ENCODE assay signal across 9 cellular contexts in genomic region chr4:94577136-94577535, GRCh38.
DNase-seq lines count a peak whose midpoint lies in the region; ATAC-seq and TF ChIP-seq lines count a peak whose summit lies in the region.
"Had no signal": no experiment of that assay in that cellular context is flagged by ENCODE, and none has a peak within 500 bp of the region (broad histone marks: within the 10 kb centered on the region; RNA-seq: fewer than 3 reads in every experiment).

No MANE protein-coding gene starts in this region.

- H3K27ac ChIP-seq in SK-N-MC, result no peak overlapping the region
- peak overlapping the region in 5 of 10 donors; percentile 25 to 58 (median 47) for H3K27ac ChIP-seq in heart right ventricle

- H3K4me3 ChIP-seq in SK-N-MC (no peak overlapping the region), heart right ventricle (no peak overlapping the region), retinal pigment epithelial cell (ENCODE audit: low read length) (no peak overlapping the region)

- H3K4me1 ChIP-seq in heart right ventricle, result peaks cover 0 to 90% (median 61%) of the 10 kb centered on the region in 9 donors

- H3K27ac Mint-ChIP-seq in activated T-helper 2 cell treated with anti-CD3 and anti-CD28 coated beads, Interferon-gamma antibody, Interleukin-2, Interleukin-4, amounts not matched to agents 10 μg/mL and 5 μg/mL and 100 μg/mL, durations not matched to agents 14 hours and 24 hours and 36 hours, result no peak overlapping the region

- ATAC-seq in HG03342 (IDR thresholded peaks at IDR 0.05; ENCODE audit: unreplicated experiment) (peak; percentile 53), heart right ventricle (peak; percentile 50 to 82 (median 76))

- intact Hi-C loops in heart right ventricle (cut with DNase I), result no loop called here
- intact Hi-C loops in activated T-helper 2 cell treated with anti-CD3 and anti-CD28 coated beads, Interferon-gamma antibody, Interleukin-2, Interleukin-4, amounts not matched to agents 10 μg/mL and 5 μg/mL and 100 μg/mL, durations not matched to agents 14 hours and 24 hours and 36 hours (cut with micrococcal nuclease), result no loop called here

- TF ChIP-seq CTCF in heart right ventricle (IDR thresholded peaks at IDR 0.05), result no peak
- no peak for TF ChIP-seq CTCF in retinal pigment epithelial cell (conservative IDR thresholded peaks at IDR 0.05; ENCODE audit: low read depth, low read length)

- H3K9ac ChIP-seq in SK-N-MC (ENCODE audit: insufficient read length), result no peak overlapping the region

- no peaks in the 10 kb centered on the region for H3K27me3 ChIP-seq in heart right ventricle

- no peaks in the 10 kb centered on the region for H3K27me3 Mint-ChIP-seq in activated T-helper 2 cell treated with anti-CD3 and anti-CD28 coated beads, Interferon-gamma antibody, Interleukin-2, Interleukin-4, amounts not matched to agents 10 μg/mL and 5 μg/mL and 100 μg/mL, durations not matched to agents 14 hours and 24 hours and 36 hours (ENCODE audit: low read depth)

- H3K4me1 Mint-ChIP-seq in activated T-helper 2 cell treated with anti-CD3 and anti-CD28 coated beads, Interferon-gamma antibody, Interleukin-2, Interleukin-4, amounts not matched to agents 10 μg/mL and 5 μg/mL and 100 μg/mL, durations not matched to agents 14 hours and 24 hours and 36 hours (ENCODE audit: low read depth), result no peaks in the 10 kb centered on the region

- no peaks in the 10 kb centered on the region for H3K36me3 Mint-ChIP-seq in activated T-helper 2 cell treated with anti-CD3 and anti-CD28 coated beads, Interferon-gamma antibody, Interleukin-2, Interleukin-4, amounts not matched to agents 10 μg/mL and 5 μg/mL and 100 μg/mL, durations not matched to agents 14 hours and 24 hours and 36 hours (ENCODE audit: low read depth)

- in situ Hi-C loops in ACHN (cut with HindIII; ENCODE audit: low pct_ligation_motif_present, low pct_unique_long_range_greater_than_20kb, low sequenced_read_pairs), result loop anchor here (25.0 kb wide), 1 partner anchor 165 kb away; no protein-coding TSS in a partner anchor

- 38 to 41% methylated on average over 1 of the region's 1 CpG for WGBS in heart right ventricle, 2 donors

- DNase-seq in SK-N-MC (ENCODE audit: low read depth, low spot score) (peak; percentile 18), heart right ventricle (peak in 1 of 2 donors; percentile 69), retinal pigment epithelial cell (ENCODE audit: low read depth) (peak; percentile 96), NK-92 (lab: John Stamatoyannopoulos, UW; ENCODE audit: unreplicated experiment) (no peak), 8988T (no peak), ACHN (no peak)
- no peak for DNase-seq in activated T-helper 2 cell treated with anti-CD3 and anti-CD28 coated beads, Interferon-gamma antibody, Interleukin-2, Interleukin-4, amounts not matched to agents 10 μg/mL and 5 μg/mL and 100 μg/mL, durations not matched to agents 14 hours and 24 hours and 36 hours (ENCODE audit: low spot score)
- DNase-seq: foreskin melanocyte had no signal

- no peaks in the 10 kb centered on the region for H3K9me3 Mint-ChIP-seq in activated T-helper 2 cell treated with anti-CD3 and anti-CD28 coated beads, Interferon-gamma antibody, Interleukin-2, Interleukin-4, amounts not matched to agents 10 μg/mL and 5 μg/mL and 100 μg/mL, durations not matched to agents 14 hours and 24 hours and 36 hours

- no peak overlapping the region for H3K4me3 Mint-ChIP-seq in activated T-helper 2 cell treated with anti-CD3 and anti-CD28 coated beads, Interferon-gamma antibody, Interleukin-2, Interleukin-4, amounts not matched to agents 10 μg/mL and 5 μg/mL and 100 μg/mL, durations not matched to agents 14 hours and 24 hours and 36 hours (ENCODE audit: low read depth)

- H3K9me3 ChIP-seq in SK-N-MC (ENCODE audit: low read depth, low read length), result no peaks in the 10 kb centered on the region
- no peaks in the 10 kb centered on the region for H3K9me3 ChIP-seq in heart right ventricle

- H3K36me3 ChIP-seq in SK-N-MC (ENCODE audit: insufficient read depth, low read length), result no peaks in the 10 kb centered on the region; the same call in 1 of the 2 replicates
- H3K36me3 ChIP-seq in heart right ventricle, result peaks cover 0 to 46% (median 4%) of the 10 kb centered on the region in 9 donors

Comparison
In these comparisons a context has a peak if more than half of its experiments do, and no peak if none do; other contexts are left out.
1. DNase-seq: peak in SK-N-MC (single experiment) and retinal pigment epithelial cell (single experiment); none in NK-92 (single experiment), 8988T (single experiment), activated T-helper 2 cell treated with anti-CD3 and anti-CD28 coated beads, Interferon-gamma antibody, Interleukin-2, Interleukin-4, amounts not matched to agents 10 μg/mL and 5 μg/mL and 100 μg/mL, durations not matched to agents 14 hours and 24 hours and 36 hours (single experiment) and ACHN (single experiment).